1 cellular context compared by ENCODE assay signal in genomic region chr3:44321335-44321734, GRCh38.
TF ChIP-seq lines count a peak whose summit lies in the region.

No MANE protein-coding gene starts in this region.

TF ChIP-seq in HepG2, 621 proteins besides CTCF, POLR2A, EP300 and RAD21 (continued from another document and continues in another):
- TF ChIP-seq ZNF407 (CRISPR knock-in tag; IDR thresholded peaks at IDR 0.05; ENCODE audit: not compliant biosample characterization): no peak
- TF ChIP-seq ZKSCAN8 (CRISPR knock-in tag; IDR thresholded peaks at IDR 0.05; ENCODE audit: borderline replicate concordance): peak; percentile 65; the same call in 1 of the 2 replicates
- TF ChIP-seq ZNF549 (CRISPR knock-in tag; IDR thresholded peaks at IDR 0.05): no peak
- peak; percentile 86 for TF ChIP-seq HMGXB3 (CRISPR knock-in tag; IDR thresholded peaks at IDR 0.05; ENCODE audit: borderline replicate concordance)
- TF ChIP-seq ZBTB37 (CRISPR knock-in tag; IDR thresholded peaks at IDR 0.05): no peak
- TF ChIP-seq RBM39 (IDR thresholded peaks at IDR 0.05; ENCODE audit: low read depth, low read length, poor library complexity, severe bottlenecking): no peak
- TF ChIP-seq ZNF275 (CRISPR knock-in tag; IDR thresholded peaks at IDR 0.05; ENCODE audit: borderline replicate concordance): no peak
- no peak for TF ChIP-seq ZNF138 (CRISPR knock-in tag; IDR thresholded peaks at IDR 0.05; ENCODE audit: low read depth)
- no peak for TF ChIP-seq CEBPB (IDR thresholded peaks at IDR 0.05; ENCODE audit: borderline replicate concordance, low read depth, low read length)
- no peak for TF ChIP-seq ADNP (CRISPR knock-in tag; IDR thresholded peaks at IDR 0.05)
- TF ChIP-seq ZFY (CRISPR knock-in tag; IDR thresholded peaks at IDR 0.05): no peak
- TF ChIP-seq SRSF9 (IDR thresholded peaks at IDR 0.05; ENCODE audit: borderline replicate concordance, insufficient read depth, low read depth, low read length, poor library complexity, severe bottlenecking): no peak
- TF ChIP-seq ZNF564 (CRISPR knock-in tag; IDR thresholded peaks at IDR 0.05): no peak
- no peak for TF ChIP-seq ZNF569 (CRISPR knock-in tag; IDR thresholded peaks at IDR 0.05; ENCODE audit: borderline replicate concordance)
- TF ChIP-seq ARNT (IDR thresholded peaks at IDR 0.05): no peak
- TF ChIP-seq E2F1 (CRISPR knock-in tag; IDR thresholded peaks at IDR 0.05): no peak
- TF ChIP-seq CSRNP1 (CRISPR knock-in tag; IDR thresholded peaks at IDR 0.05): no peak
- peak; percentile 93 for TF ChIP-seq MAFF (IDR thresholded peaks at IDR 0.05; ENCODE audit: low read depth, low read length)
- no peak for TF ChIP-seq SOX6 (IDR thresholded peaks at IDR 0.05)
- TF ChIP-seq SOX6 (CRISPR knock-in tag; IDR thresholded peaks at IDR 0.05): peak; percentile 90
- TF ChIP-seq RFX5 (IDR thresholded peaks at IDR 0.05; ENCODE audit: low read depth, low read length): no peak
- no peak for TF ChIP-seq ZNF33B (CRISPR knock-in tag; IDR thresholded peaks at IDR 0.05)
- no peak for TF ChIP-seq ZNF30 (CRISPR knock-in tag; IDR thresholded peaks at IDR 0.05)
- no peak for TF ChIP-seq PRPF4 (IDR thresholded peaks at IDR 0.05; ENCODE audit: low read depth, low read length, poor library complexity, severe bottlenecking)
- TF ChIP-seq IRF2 (CRISPR knock-in tag; IDR thresholded peaks at IDR 0.05): peak; percentile 73
- TF ChIP-seq SKI (IDR thresholded peaks at IDR 0.05; ENCODE audit: partially characterized antibody): peak; percentile 90
- no peak for TF ChIP-seq POGK (CRISPR knock-in tag; conservative IDR thresholded peaks at IDR 0.05)
- no peak for TF ChIP-seq USF2 (IDR thresholded peaks at IDR 0.05; ENCODE audit: low read depth, low read length)
- TF ChIP-seq USF2 (CRISPR knock-in tag; IDR thresholded peaks at IDR 0.05; ENCODE audit: borderline replicate concordance): no peak
- TF ChIP-seq NBN (conservative IDR thresholded peaks at IDR 0.05): no peak
- TF ChIP-seq FOXO1 (CRISPR knock-in tag; IDR thresholded peaks at IDR 0.05): peak; percentile 69; the same call in 1 of the 2 replicates
- peak; percentile 79 for TF ChIP-seq ZGPAT (CRISPR knock-in tag; IDR thresholded peaks at IDR 0.05)
- peak; percentile 66; the same call in 1 of the 2 replicates for TF ChIP-seq MBD4 (IDR thresholded peaks at IDR 0.05; ENCODE audit: borderline replicate concordance, low read length)
- no peak for TF ChIP-seq MAZ (IDR thresholded peaks at IDR 0.05; ENCODE audit: borderline replicate concordance, low read depth, low read length)
- TF ChIP-seq MAZ (CRISPR knock-in tag; IDR thresholded peaks at IDR 0.05; ENCODE audit: low read depth): no peak
